15 cellular contexts compared by ENCODE assay signal in the genomic region with DNA sequence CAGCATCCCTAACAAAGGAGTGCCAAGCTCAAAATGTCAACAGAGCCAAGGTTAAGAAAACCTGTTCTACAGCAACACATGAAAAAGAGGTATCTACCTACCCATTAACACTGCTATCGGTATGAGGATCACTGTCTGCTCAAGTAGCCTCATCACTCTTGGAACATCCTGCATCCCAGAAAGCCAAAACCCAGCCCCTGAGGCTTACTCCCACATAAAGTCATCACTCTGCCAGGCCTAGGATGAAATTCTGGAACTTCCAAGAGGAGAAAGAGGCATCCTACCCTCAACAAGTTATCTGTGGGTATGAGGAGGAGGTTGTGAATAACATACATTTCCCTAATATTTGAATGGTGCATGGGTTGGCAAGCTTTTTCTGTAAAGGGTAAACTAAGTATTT. TPM values are rescaled to one million over a fixed set of nuclear protein-coding genes. Genes with fewer than 3 reads are reported as not detected.
DNase-seq lines count a peak whose midpoint lies in the region; ATAC-seq and TF ChIP-seq lines count a peak whose summit lies in the region.
"Had no signal": no experiment of that assay in that cellular context is flagged by ENCODE, and none has a peak within 500 bp of the region (broad histone marks: within the 10 kb centered on the region; RNA-seq: fewer than 3 reads in every experiment).

No MANE protein-coding gene starts in this region.

- no peak for TF ChIP-seq CTCF in cardiac muscle cell (IDR thresholded peaks at IDR 0.05; ENCODE audit: low read depth, low read length)
- TF ChIP-seq CTCF in endodermal cell (conservative IDR thresholded peaks at IDR 0.05) = no peak
- TF ChIP-seq CTCF in gastroesophageal sphincter (IDR thresholded peaks at IDR 0.05) = no peak

- H3K36me3 ChIP-seq in cardiac muscle cell (peaks cover 9% of the 10 kb centered on the region), endodermal cell (ENCODE audit: control insufficient read depth, insufficient read depth, low read length) (peaks cover 61% of the 10 kb centered on the region), gastroesophageal sphincter (no peaks in the 10 kb centered on the region)

- no peak for TF ChIP-seq POLR2A in gastroesophageal sphincter (IDR thresholded peaks at IDR 0.05)

- no peak overlapping the region for H3K9ac ChIP-seq in endodermal cell (ENCODE audit: extremely low read depth, low read length, poor library complexity, severe bottlenecking)

- H3K9me3 Mint-ChIP-seq in endodermal cell = no peaks in the 10 kb centered on the region

- H3K4me1 ChIP-seq in cardiac muscle cell (ENCODE audit: low read depth) (peaks cover 94% of the 10 kb centered on the region), endodermal cell (ENCODE audit: control insufficient read depth, insufficient read depth, low read length) (peaks cover 52% of the 10 kb centered on the region), gastroesophageal sphincter (peaks cover 0 to 11% (median 0%) of the 10 kb centered on the region in 3 donors)
- H3K4me1 ChIP-seq: Caco-2 had no signal

- peak overlapping the region; percentile 37 for H3K27ac Mint-ChIP-seq in endodermal cell

- H3K27me3 ChIP-seq in cardiac muscle cell (no peaks in the 10 kb centered on the region), endodermal cell (ENCODE audit: control insufficient read depth, insufficient read depth, low read length, poor library complexity, severe bottlenecking) (no peaks in the 10 kb centered on the region), gastroesophageal sphincter (no peaks in the 10 kb centered on the region)

- H3K27me3 Mint-ChIP-seq in endodermal cell (ENCODE audit: insufficient read depth) = no peaks in the 10 kb centered on the region

- ATAC-seq in gastroesophageal sphincter = no peak
- no peak for ATAC-seq in GM18517 (IDR thresholded peaks at IDR 0.05; ENCODE audit: unreplicated experiment)
- no peak for ATAC-seq in GM19395 (IDR thresholded peaks at IDR 0.05; ENCODE audit: unreplicated experiment)
- ATAC-seq: GM12878 had no signal

- 88% methylated on average over 1 of the region's 1 CpG; no CpG with 5 or more reads in 1 of the 2 experiments for WGBS in endodermal cell (ENCODE audit: insufficient coverage in 1 of 2, insufficient read length in 1 of 2), 2 experiments
- 63% methylated on average over 1 of the region's 1 CpG; no CpG with 5 or more reads in 1 of the 2 donors for WGBS in gastroesophageal sphincter (ENCODE audit: low coverage in 1 of 2), 2 donors

- no peak for DNase-seq in cardiac muscle cell (ENCODE audit: low read depth in 1 of 2, low spot score in 1 of 2)
- DNase-seq in cardiac septum (ENCODE audit: low spot score) = no peak
- DNase-seq in NCI-H510A treated with DMSO at 0.1 percent for 48 hours (lab: John Stamatoyannopoulos, UW) = peak; percentile 47
- DNase-seq in endodermal cell = no peak
- DNase-seq: 8988T, Caco-2, NCI-H1105, NCI-H2081, NCI-H524 treated with DMSO at 0.1 percent for 48 hours, SHP77 treated with DMSO at 0.1 percent for 48 hours had no signal

- H3K27ac ChIP-seq in cardiac muscle cell (peak overlapping the region; percentile 84), endodermal cell (ENCODE audit: low read depth, low read length) (no peak overlapping the region), temporal lobe (ENCODE audit: low read depth, low read length) (peak overlapping the region; percentile 38), gastroesophageal sphincter (no peak overlapping the region)

- H3K4me3 ChIP-seq in cardiac muscle cell (no peak overlapping the region), endodermal cell (ENCODE audit: low read length) (no peak overlapping the region), gastroesophageal sphincter (no peak overlapping the region)
- H3K4me3 ChIP-seq: GM12878 had no signal

- peaks cover 11% of the 10 kb centered on the region for H3K36me3 Mint-ChIP-seq in endodermal cell (ENCODE audit: low read depth)

- intact Hi-C loops in cardiac septum (cut with DNase I) = no loop called here

- H3K4me3 Mint-ChIP-seq in endodermal cell = peak overlapping the region; percentile 19

- no peak for TF ChIP-seq EP300 in gastroesophageal sphincter (IDR thresholded peaks at IDR 0.05)

- H3K4me1 Mint-ChIP-seq in endodermal cell = peaks cover 74% of the 10 kb centered on the region

- H3K9me3 ChIP-seq in cardiac muscle cell (ENCODE audit: low read depth) = no peaks in the 10 kb centered on the region
- no peaks in the 10 kb centered on the region for H3K9me3 ChIP-seq in endodermal cell (ENCODE audit: control insufficient read depth, low read length)
- no peaks in the 10 kb centered on the region for H3K9me3 ChIP-seq in gastroesophageal sphincter
- H3K9me3 ChIP-seq: Caco-2 had no signal

RNA-seq across cellular contexts. Expression of a gene that starts 25.5 kb away (rescaled TPM):
- total RNA-seq in cardiac muscle cell = 205 and 267 TPM in 2 replicates
- polyA plus RNA-seq in cardiac muscle cell = 324 and 381 TPM in 2 replicates
- total RNA-seq in cardiac septum = 367 TPM
- 100 to 1,000 TPM; 486 to 572 TPM for total RNA-seq in endodermal cell
- 288 TPM for polyA plus RNA-seq in endodermal cell (2013, experiment 1 of 2)
- polyA plus RNA-seq in endodermal cell (2013, experiment 2 of 2) = 284 TPM
- 150 TPM for total RNA-seq in temporal lobe
- total RNA-seq in gastroesophageal sphincter = 10 to 100 TPM in 3 of 4 donors, 1 to 10 TPM in 1; 9.8 to 52.9 (median 17.8) TPM

Comparison
In these comparisons a context has a peak if more than half of its experiments do, and no peak if none do; other contexts are left out.
1. H3K27ac ChIP-seq: peak in cardiac muscle cell (single experiment) and temporal lobe (single experiment); none in endodermal cell (single experiment) and gastroesophageal sphincter (0 of 4).